Comparison of ENCODE assay signal across 9 cellular contexts in genomic region chr11:94925422-94926270, GRCh38. TPM values are rescaled to one million over a fixed set of nuclear protein-coding genes. Genes with fewer than 3 reads are reported as not detected.
DNase-seq lines count a peak whose midpoint lies in the region; ATAC-seq and TF ChIP-seq lines count a peak whose summit lies in the region.
"Had no signal": no experiment of that assay in that cellular context is flagged by ENCODE, and none has a peak within 500 bp of the region (broad histone marks: within the 10 kb centered on the region; RNA-seq: fewer than 3 reads in every experiment).

No MANE protein-coding gene starts in this region.

- no peak overlapping the region for H3K4me2 ChIP-seq in mammary epithelial cell (ENCODE audit: insufficient read depth, low read depth, low read length)

- WGBS in mammary epithelial cell (ENCODE audit: low coverage, missing lambda C conversion rate), result 65% methylated on average over 7 of the region's 7 CpGs
- 35 to 42% methylated on average over 7 of the region's 7 CpGs for WGBS in upper lobe of left lung, 2 donors

- H4K20me1 ChIP-seq in mammary epithelial cell (ENCODE audit: insufficient read depth, low read length), result no peaks in the 10 kb centered on the region

- TF ChIP-seq EP300 in upper lobe of left lung (IDR thresholded peaks at IDR 0.05), result no peak

- dilution Hi-C loops in mammary epithelial cell (cut with HindIII; ENCODE audit: low sequenced_read_pairs), result no loop called here

- in situ Hi-C loops in mammary epithelial cell (cut with MboI; ENCODE audit: low sequenced_read_pairs in 2 of 2), result no loop called here
- in situ Hi-C loops in GM13976 (cut with MboI; ENCODE audit: low sequenced_read_pairs, unreplicated experiment), result no loop called here

- H3K4me3 ChIP-seq in breast epithelium (no peak overlapping the region), mammary epithelial cell (replicated peaks in 1 of 3; ENCODE audit: insufficient read depth in 1 of 3, low read depth in 2 of 3, low read length in 3 of 3) (no peak overlapping the region), upper lobe of left lung (no peak overlapping the region)

- H3K27me3 ChIP-seq in breast epithelium (no peaks in the 10 kb centered on the region), mammary epithelial cell (ENCODE audit: insufficient read depth, low read length) (no peaks in the 10 kb centered on the region), upper lobe of left lung (no peaks in the 10 kb centered on the region)

- H3K36me3 Mint-ChIP-seq in immature natural killer cell, result peaks cover 0 to 2% (median 0%) of the 10 kb centered on the region in 3 donors
- H3K36me3 Mint-ChIP-seq: CD14-positive monocyte had no signal

- H3K79me2 ChIP-seq in mammary epithelial cell (ENCODE audit: insufficient read depth, low read length), result no peaks in the 10 kb centered on the region

- no peak overlapping the region for H2AFZ ChIP-seq in mammary epithelial cell (ENCODE audit: low read depth, low read length)

- no TSS peak for BruUV-seq in mammary epithelial cell (replicated peaks; lab: Mats Ljungman, UMichigan)

- peaks cover 0 to 3% (median 0%) of the 10 kb centered on the region in 3 donors for H3K27me3 Mint-ChIP-seq in immature natural killer cell (ENCODE audit: low read depth in 3 of 3)

- H3K9ac ChIP-seq in mammary epithelial cell (ENCODE audit: insufficient read depth, low read length), result no peak overlapping the region

- H3K27ac Mint-ChIP-seq in immature natural killer cell, result peak overlapping the region; percentile 67 to 91 (median 84)

- CTCF ChIA-PET in mammary epithelial cell (lab: Charles Lee; ENCODE audit: low non-redundant PET), result no interaction called here

- no peak for TF ChIP-seq POLR2A in breast epithelium (IDR thresholded peaks at IDR 0.05)
- TF ChIP-seq POLR2A in upper lobe of left lung (IDR thresholded peaks at IDR 0.05), result no peak

- peak overlapping the region; percentile 65 to 66 for H3K27ac ChIP-seq in breast epithelium
- no peak overlapping the region for H3K27ac ChIP-seq in mammary epithelial cell (ENCODE audit: insufficient read depth, low read depth, low read length)
- peak overlapping the region; percentile 63 to 88 (median 66) for H3K27ac ChIP-seq in upper lobe of left lung

- H3K9me3 ChIP-seq in breast epithelium (no peaks in the 10 kb centered on the region), mammary epithelial cell (replicated peaks; ENCODE audit: insufficient read depth, low read length) (no peaks in the 10 kb centered on the region), upper lobe of left lung (no peaks in the 10 kb centered on the region)

- ATAC-seq in HG03571 (IDR thresholded peaks at IDR 0.05; ENCODE audit: unreplicated experiment), result peak; percentile 78
- ATAC-seq in upper lobe of left lung (ENCODE audit: low FRiP score in 2 of 2), result no peak
- ATAC-seq in GM21526 (IDR thresholded peaks at IDR 0.05; ENCODE audit: low FRiP score, unreplicated experiment), result no peak

- intact Hi-C loops in breast epithelium (cut with DNase I; ENCODE audit: low total_unique reads), result no loop called here
- intact Hi-C loops in mammary epithelial cell (cut with micrococcal nuclease), result no loop called here

- no peaks in the 10 kb centered on the region for H3K9me3 Mint-ChIP-seq in immature natural killer cell

- H3K4me1 Mint-ChIP-seq in immature natural killer cell, result peaks cover 27% of the 10 kb centered on the region in 2 donors

- peak overlapping the region in 3 of 5 donors; percentile 34 to 68 (median 51) for H3K4me3 Mint-ChIP-seq in immature natural killer cell
- H3K4me3 Mint-ChIP-seq: CD14-positive monocyte had no signal

- H3K4me1 ChIP-seq in breast epithelium, result peaks cover 0 to 4% of the 10 kb centered on the region in 2 donors
- H3K4me1 ChIP-seq in mammary epithelial cell (ENCODE audit: insufficient read depth, low read length), result no peaks in the 10 kb centered on the region
- peaks cover 29 to 44% (median 40%) of the 10 kb centered on the region in 4 donors for H3K4me1 ChIP-seq in upper lobe of left lung

- no peaks in the 10 kb centered on the region for H3K36me3 ChIP-seq in breast epithelium
- H3K36me3 ChIP-seq in mammary epithelial cell (ENCODE audit: insufficient read depth, low read length), result no peaks in the 10 kb centered on the region
- H3K36me3 ChIP-seq in upper lobe of left lung, result no peaks in the 10 kb centered on the region

- no peak for DNase-seq in breast epithelium (ENCODE audit: low spot score in 2 of 2)
- DNase-seq in mammary epithelial cell, result no peak
- peak in 1 of 3 donors; percentile 7 for DNase-seq in immature natural killer cell
- no peak for DNase-seq in upper lobe of left lung
- no peak for DNase-seq in anterior cingulate cortex (lab: John Stamatoyannopoulos, UW)
- no peak for DNase-seq in GM13976 (ENCODE audit: low spot score)

- TF ChIP-seq CTCF in breast epithelium (IDR thresholded peaks at IDR 0.05) (no peak), mammary epithelial cell (conservative IDR thresholded peaks at IDR 0.05 in 1 of 2, IDR thresholded peaks at IDR 0.05 in 1 of 2; ENCODE audit: extremely low read depth in 1 of 2, insufficient read depth in 1 of 2, low read depth in 1 of 2, low read length in 2 of 2) (no peak), upper lobe of left lung (IDR thresholded peaks at IDR 0.05) (no peak), GM13976 (IDR thresholded peaks at IDR 0.05; ENCODE audit: borderline replicate concordance, control extremely low read depth, extremely low read depth, insufficient read depth, missing control alignments) (no peak)

RNA-seq across cellular contexts. Expression of gene CWC15, which starts 47.7 kb away (rescaled TPM):
- total RNA-seq in breast epithelium, result 10 to 100 TPM; 42.9 to 62.7 (median 47.9) TPM
- 10 to 100 TPM; 27.5 to 46.5 TPM for total RNA-seq in mammary epithelial cell
- polyA plus RNA-seq in mammary epithelial cell, result 24.1 TPM
- 0.36 TPM for polyA minus RNA-seq in mammary epithelial cell
- polyA plus RNA-seq in immature natural killer cell, result 10 to 100 TPM; 40.4 to 48.7 (median 47.2) TPM
- total RNA-seq in upper lobe of left lung, result 10 to 100 TPM; 23.0 to 55.5 (median 42.6) TPM

RNA-seq across cellular contexts. Expression of gene KDM4D, which starts 47.9 kb away (rescaled TPM):
- total RNA-seq in breast epithelium, result 1 to 10 TPM in 1 of 3 donors, under 1 TPM in 2; 0.33 to 1.2 (median 0.96) TPM
- 1 to 10 TPM; 1.0 TPM for total RNA-seq in mammary epithelial cell
- 1.3 TPM for polyA plus RNA-seq in mammary epithelial cell
- 2.4 TPM for polyA minus RNA-seq in mammary epithelial cell
- polyA plus RNA-seq in immature natural killer cell, result under 1 TPM in 2 of 3 donors, not detected in 1; 0.10 to 0.22 TPM
- under 1 TPM in 4 of 6 donors, not detected in 2; 0.20 to 0.74 (median 0.59) TPM for total RNA-seq in upper lobe of left lung
